Comparison of ENCODE assay signal across 1 cellular context in genomic region chr4:38870098-38870850, GRCh38.
TF ChIP-seq lines count a peak whose summit lies in the region.

No MANE protein-coding gene starts in this region.

TF ChIP-seq in IMR-90, 13 proteins besides CTCF, POLR2A, EP300 and RAD21:
- TF ChIP-seq MXI1 (IDR thresholded peaks at IDR 0.05; ENCODE audit: borderline replicate concordance, low read depth, low read length): no peak
- no peak for TF ChIP-seq CEBPB (IDR thresholded peaks at IDR 0.05; ENCODE audit: low read depth, low read length)
- no peak for TF ChIP-seq ELK1 (IDR thresholded peaks at IDR 0.05; ENCODE audit: borderline replicate concordance, low read depth, low read length)
- no peak for TF ChIP-seq CHD1 (IDR thresholded peaks at IDR 0.05; ENCODE audit: low read depth, low read length)
- TF ChIP-seq NFE2L2 (IDR thresholded peaks at IDR 0.05; ENCODE audit: low read depth, low read length): no peak
- no peak for TF ChIP-seq MAZ (IDR thresholded peaks at IDR 0.05; ENCODE audit: borderline replicate concordance, low read depth, low read length)
- no peak for TF ChIP-seq RCOR1 (IDR thresholded peaks at IDR 0.05; ENCODE audit: insufficient replicate concordance, low read length)
- TF ChIP-seq USF2 (IDR thresholded peaks at IDR 0.05; ENCODE audit: low read depth, low read length): no peak
TF ChIP-seq in IMR-90: peak in this region for 0.
